ENCODE assay signal across 23 cellular contexts in genomic region chr7:2919256-2919655, GRCh38.
"Had no signal": no experiment of that assay in that cellular context is flagged by ENCODE, and none has a peak within 500 bp of the region (broad histone marks: within the 10 kb centered on the region; RNA-seq: fewer than 3 reads in every experiment).

No MANE protein-coding gene starts in this region.

- ATAC-seq: gastroesophageal sphincter; left lobe of liver; psoas muscle; sciatic nerve; stimulated activated naive CD8-positive, alpha-beta T cell treated with anti-CD3 and anti-CD28 coated beads, Interleukin-15, Interleukin-2, amounts not matched to agents 100 U/mL and 50 U/mL, for 24 hours had no signal

- H3K27me3 ChIP-seq: colonic mucosa, neutrophil, thyroid gland, upper lobe of left lung, vagina had no signal

- H3K36me3 ChIP-seq: colonic mucosa, esophagus squamous epithelium, gastroesophageal sphincter, neutrophil, suprapubic skin, thyroid gland, upper lobe of left lung, vagina had no signal

- H3K4me3 Mint-ChIP-seq: nephron had no signal

- H3K9me3 ChIP-seq: colonic mucosa, esophagus squamous epithelium, gastroesophageal sphincter, neutrophil, psoas muscle, suprapubic skin, thyroid gland, upper lobe of left lung, vagina had no signal

- H3K4me3 ChIP-seq: colonic mucosa, esophagus squamous epithelium, gastroesophageal sphincter, psoas muscle, spleen, suprapubic skin, thyroid gland, upper lobe of left lung, vagina had no signal

- DNase-seq: colonic mucosa; dermis blood vessel endothelial cell; esophagus squamous epithelium; foreskin fibroblast; glutamatergic neuron; islet precursor cell; mammary epithelial cell; psoas muscle; retina; spleen; stimulated activated CD4-positive, alpha-beta T cell treated with anti-CD3 and anti-CD28 coated beads, Interleukin-15, amount 100 ng/mL, for 24 hours; stimulated activated CD4-positive, alpha-beta T cell treated with anti-CD3 and anti-CD28 coated beads, Interleukin-1b, Interleukin-23, amount 100 ng/mL, for 48 hours; stimulated activated CD4-positive, alpha-beta T cell treated with anti-CD3 and anti-CD28 coated beads, Interleukin-4, amount 100 ng/mL, for 24 hours; stimulated activated naive CD8-positive, alpha-beta T cell treated with anti-CD3 and anti-CD28 coated beads, Interleukin-15, Interleukin-2, amounts not matched to agents 100 U/mL and 50 U/mL, for 24 hours; thyroid gland; upper lobe of left lung had no signal

- H3K27ac ChIP-seq: colonic mucosa, esophagus squamous epithelium, gastroesophageal sphincter, neutrophil, psoas muscle, spleen, suprapubic skin, thyroid gland, upper lobe of left lung, vagina had no signal

- H3K4me1 ChIP-seq: colonic mucosa, gastroesophageal sphincter, psoas muscle, spleen, thyroid gland, upper lobe of left lung, vagina had no signal

- H3K27ac Mint-ChIP-seq: nephron had no signal
